Comparison of ENCODE assay signal across 8 cellular contexts in the genomic region with DNA sequence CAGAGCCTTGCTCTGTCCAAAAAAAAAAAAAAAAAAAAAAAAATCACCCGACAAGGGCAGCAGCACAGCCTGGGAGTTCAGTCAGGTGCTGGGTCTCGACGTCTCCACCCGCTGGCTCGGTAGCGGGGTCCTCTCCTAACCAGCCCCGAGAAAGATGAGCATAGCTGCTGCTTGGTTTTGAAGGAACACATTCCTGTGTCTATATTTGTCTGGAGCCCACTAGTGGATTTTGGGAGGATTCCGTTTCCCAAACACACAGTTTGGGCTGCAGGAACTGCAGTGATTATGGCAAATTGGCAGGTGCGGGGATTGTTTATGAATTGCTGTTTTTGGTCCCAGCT. TPM values are rescaled to one million over a fixed set of nuclear protein-coding genes. Genes with fewer than 3 reads are reported as not detected.
DNase-seq lines count a peak whose midpoint lies in the region; ATAC-seq and TF ChIP-seq lines count a peak whose summit lies in the region.

No MANE protein-coding gene starts in this region.

- no peaks in the 10 kb centered on the region for H3K27me3 ChIP-seq in CD4-positive, CD25-positive, alpha-beta regulatory T cell (ENCODE audit: control insufficient read depth, insufficient read depth, low read length)
- no peaks in the 10 kb centered on the region for H3K27me3 ChIP-seq in MM.1S (replicated peaks; ENCODE audit: insufficient read depth, low read length)

- DNase-seq in CD4-positive, CD25-positive, alpha-beta regulatory T cell = no peak
- no peak for DNase-seq in MM.1S
- DNase-seq in choroid plexus epithelial cell (ENCODE audit: low read depth) = no peak
- no peak for DNase-seq in natural killer cell treated with Interleukin-12 subunit alpha and Interleukin-12 subunit beta and Interleukin-15 and Interleukin-18, amount 100 ng/mL, for 72 hours (ENCODE audit: low spot score)
- DNase-seq in erythroblast (lab: John Stamatoyannopoulos, UW) = no peak
- DNase-seq in stimulated activated CD4-positive, alpha-beta T cell treated with anti-CD3 and anti-CD28 coated beads, Interleukin-2, amount 100 ng/mL, for 48 hours = no peak
- no peak for DNase-seq in globus pallidus (ENCODE audit: low spot score)

- TF ChIP-seq CTCF in MM.1S (IDR thresholded peaks at IDR 0.05; ENCODE audit: low read length) (no peak), choroid plexus epithelial cell (conservative IDR thresholded peaks at IDR 0.05; ENCODE audit: low read depth, low read length) (peak; percentile 21)

- H3K9me2 ChIP-seq in MM.1S (replicated peaks; ENCODE audit: insufficient read depth, low read length) = no peaks in the 10 kb centered on the region

- H3K4me3 Mint-ChIP-seq in CD4-positive, CD25-positive, alpha-beta regulatory T cell = peak overlapping the region; percentile 91 to 97 (median 94)
- peak overlapping the region; percentile 69 for H3K4me3 Mint-ChIP-seq in natural killer cell treated with Interleukin-12 subunit alpha and Interleukin-12 subunit beta and Interleukin-15 and Interleukin-18, amount 100 ng/mL, for 72 hours

- H3K27me3 Mint-ChIP-seq in CD4-positive, CD25-positive, alpha-beta regulatory T cell = peaks cover 11% of the 10 kb centered on the region
- H3K27me3 Mint-ChIP-seq in natural killer cell treated with Interleukin-12 subunit alpha and Interleukin-12 subunit beta and Interleukin-15 and Interleukin-18, amount 100 ng/mL, for 72 hours = peaks cover 5 to 8% of the 10 kb centered on the region in 2 donors

- H3K4me2 ChIP-seq in MM.1S (ENCODE audit: low read depth, low read length) = peak overlapping the region; percentile 44

- H2AFZ ChIP-seq in MM.1S (ENCODE audit: low read length) = no peak overlapping the region

- H3K4me1 ChIP-seq in CD4-positive, CD25-positive, alpha-beta regulatory T cell (ENCODE audit: control insufficient read depth, insufficient read depth, low read length, poor library complexity, severe bottlenecking) = peaks cover 50% of the 10 kb centered on the region
- peaks cover 10% of the 10 kb centered on the region; the same call in 1 of the 2 replicates for H3K4me1 ChIP-seq in MM.1S (ENCODE audit: low read length)

- peaks cover 23 to 59% (median 47%) of the 10 kb centered on the region in 4 donors for H3K4me1 Mint-ChIP-seq in CD4-positive, CD25-positive, alpha-beta regulatory T cell
- H3K4me1 Mint-ChIP-seq in natural killer cell treated with Interleukin-12 subunit alpha and Interleukin-12 subunit beta and Interleukin-15 and Interleukin-18, amount 100 ng/mL, for 72 hours (ENCODE audit: low read depth in 2 of 2) = peaks cover 24 to 25% of the 10 kb centered on the region in 2 donors

- no peak for ATAC-seq in CD4-positive, CD25-positive, alpha-beta regulatory T cell (ENCODE audit: low read depth in 2 of 2)
- ATAC-seq in natural killer cell treated with Interleukin-12 subunit alpha and Interleukin-12 subunit beta and Interleukin-15 and Interleukin-18, amount 100 ng/mL, for 72 hours = no peak
- ATAC-seq in GM21528 (IDR thresholded peaks at IDR 0.05; ENCODE audit: low FRiP score, unreplicated experiment) = no peak

- peaks cover 3% of the 10 kb centered on the region for H3K36me3 Mint-ChIP-seq in CD4-positive, CD25-positive, alpha-beta regulatory T cell
- H3K36me3 Mint-ChIP-seq in natural killer cell treated with Interleukin-12 subunit alpha and Interleukin-12 subunit beta and Interleukin-15 and Interleukin-18, amount 100 ng/mL, for 72 hours = no peaks in the 10 kb centered on the region

- peak overlapping the region; percentile 83 for H3K27ac ChIP-seq in CD4-positive, CD25-positive, alpha-beta regulatory T cell (ENCODE audit: insufficient read depth, low read length, poor library complexity, severe bottlenecking)
- H3K27ac ChIP-seq in MM.1S (ENCODE audit: low read length) = no peak overlapping the region; the same call in 1 of the 2 replicates

- no peaks in the 10 kb centered on the region for H3K9me3 ChIP-seq in CD4-positive, CD25-positive, alpha-beta regulatory T cell (ENCODE audit: control insufficient read depth in 2 of 2, low read length in 2 of 2)
- no peaks in the 10 kb centered on the region for H3K9me3 ChIP-seq in MM.1S (replicated peaks; ENCODE audit: insufficient read depth, low read length)

- H3K4me3 ChIP-seq in CD4-positive, CD25-positive, alpha-beta regulatory T cell (ENCODE audit: low read depth, low read length) = peak overlapping the region; percentile 77
- peak overlapping the region; percentile 88 for H3K4me3 ChIP-seq in MM.1S (ENCODE audit: low read length)
- no peak overlapping the region for H3K4me3 ChIP-seq in choroid plexus epithelial cell (ENCODE audit: low read depth, low read length)

- peak overlapping the region; percentile 87; the same call in 1 of the 2 replicates for H3K9ac ChIP-seq in MM.1S (ENCODE audit: low read length)

- H3F3A ChIP-seq in MM.1S (ENCODE audit: insufficient read depth, low read length) = no peaks in the 10 kb centered on the region

- no peaks in the 10 kb centered on the region for H4K20me1 ChIP-seq in MM.1S (ENCODE audit: insufficient read depth, low read length)

- no peaks in the 10 kb centered on the region for H3K9me3 Mint-ChIP-seq in CD4-positive, CD25-positive, alpha-beta regulatory T cell
- no peaks in the 10 kb centered on the region for H3K9me3 Mint-ChIP-seq in natural killer cell treated with Interleukin-12 subunit alpha and Interleukin-12 subunit beta and Interleukin-15 and Interleukin-18, amount 100 ng/mL, for 72 hours

- peak overlapping the region; percentile 56 to 93 (median 85) for H3K27ac Mint-ChIP-seq in CD4-positive, CD25-positive, alpha-beta regulatory T cell
- peak overlapping the region; percentile 31 to 45 for H3K27ac Mint-ChIP-seq in natural killer cell treated with Interleukin-12 subunit alpha and Interleukin-12 subunit beta and Interleukin-15 and Interleukin-18, amount 100 ng/mL, for 72 hours

- no peak for TF ChIP-seq POLR2A in erythroblast (IDR thresholded peaks at IDR 0.05; ENCODE audit: low read length)

- H3K36me3 ChIP-seq in CD4-positive, CD25-positive, alpha-beta regulatory T cell (ENCODE audit: control insufficient read depth, insufficient read depth, low read length) = no peaks in the 10 kb centered on the region
- H3K36me3 ChIP-seq in MM.1S (replicated peaks; ENCODE audit: insufficient read depth, low read length) = no peaks in the 10 kb centered on the region

- peaks cover 58% of the 10 kb centered on the region for H3K79me2 ChIP-seq in MM.1S (ENCODE audit: low read length)

RNA-seq across cellular contexts. Expression of a gene that starts 1.2 kb away (rescaled TPM):
- total RNA-seq in CD4-positive, CD25-positive, alpha-beta regulatory T cell = 47.1 TPM
- 10 to 100 TPM; 41.5 to 69.4 (median 51.9) TPM for polyA plus RNA-seq in CD4-positive, CD25-positive, alpha-beta regulatory T cell
- total RNA-seq in natural killer cell treated with Interleukin-12 subunit alpha and Interleukin-12 subunit beta and Interleukin-15 and Interleukin-18, amount 100 ng/mL, for 72 hours = 10 to 100 TPM; 10.7 to 14.6 TPM
